Comparison of ENCODE assay signal across 33 cellular contexts in the genomic region with DNA sequence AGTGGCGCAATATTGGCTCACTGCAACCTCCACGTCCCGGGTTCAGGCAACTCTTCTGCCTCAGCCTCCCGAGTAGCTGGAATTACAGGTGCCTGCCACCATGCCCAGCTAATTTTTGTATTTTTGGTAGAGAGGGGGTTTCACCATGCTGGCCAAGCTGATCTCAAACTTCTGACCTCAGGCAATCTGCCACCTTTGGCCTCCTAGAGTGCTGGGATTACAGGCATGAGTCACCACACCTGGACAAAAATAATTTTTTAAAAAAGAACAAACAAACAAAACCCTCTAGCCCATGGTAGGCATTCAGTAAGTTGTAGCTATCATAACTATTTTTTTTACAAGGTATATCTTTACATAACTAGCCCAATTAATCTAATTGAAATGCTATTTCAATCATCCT.
"Had no signal": no experiment of that assay in that cellular context is flagged by ENCODE, and none has a peak within 500 bp of the region (broad histone marks: within the 10 kb centered on the region; RNA-seq: fewer than 3 reads in every experiment).

No MANE protein-coding gene starts in this region.

- H3K36me3 ChIP-seq: adrenal gland, ascending aorta had no signal

- H3K4me3 Mint-ChIP-seq: activated B cell treated with CpG ODN at 0.5 μM for 24 hours; activated CD4-positive, alpha-beta memory T cell treated with anti-CD3 and anti-CD28 coated beads for 36 hours; activated CD4-positive, alpha-beta T cell treated with anti-CD3 and anti-CD28 coated beads, Interleukin-2, amount 10 ng/mL, durations not matched to agents 24 days and 14 days; activated CD8-positive, alpha-beta T cell treated with anti-CD3 and anti-CD28 coated beads for 36 hours; activated naive CD4-positive, alpha-beta T cell treated with anti-CD3 and anti-CD28 coated beads for 36 hours; activated naive CD8-positive, alpha-beta T cell treated with anti-CD3 and anti-CD28 coated beads for 36 hours; activated T-cell treated with anti-CD3 and anti-CD28 coated beads, Interleukin-2, amount 50 U/mL, for 4 hours; activated T-cell treated with anti-CD3 and anti-CD28 coated beads, Interleukin-2, amount 50 U/mL, for 72 hours; activated T-helper 1 cell treated with anti-CD3 and anti-CD28 coated beads, Interleukin-12 subunit alpha, Interleukin-12 subunit beta, Interleukin-2, Interleukin-4 antibody, amounts not matched to agents 30 ng/mL and 10 ng/mL and 1 ng/mL, durations not matched to agents 14 hours and 24 hours and 36 hours; activated T-helper 17 cell treated with anti-CD3 and anti-CD28 coated beads, Interleukin-2, amount 50 U/mL, for 72 hours; brain; T-helper 1 cell treated with Interleukin-12 subunit alpha and Interleukin-12 subunit beta and Interleukin-4 antibody, amounts not matched to agents 30 μg/mL and 1 μg/mL, for 36 hours; T-helper 2 cell treated with Interferon-gamma antibody and Interleukin-4, amounts not matched to agents 5 μg/mL and 100 μg/mL, for 36 hours had no signal

- H3K4me3 ChIP-seq: adrenal gland, ascending aorta had no signal

- H3K27ac ChIP-seq: adrenal gland, ascending aorta had no signal

- H3K4me1 ChIP-seq: adrenal gland, ascending aorta had no signal

- H3K9me3 Mint-ChIP-seq: activated B cell treated with CpG ODN at 0.5 μM for 24 hours; activated CD4-positive, alpha-beta memory T cell treated with anti-CD3 and anti-CD28 coated beads for 36 hours; activated CD4-positive, alpha-beta T cell treated with anti-CD3 and anti-CD28 coated beads, Interleukin-2, amount 10 ng/mL, durations not matched to agents 24 days and 14 days; activated CD8-positive, alpha-beta T cell treated with anti-CD3 and anti-CD28 coated beads for 36 hours; activated naive CD4-positive, alpha-beta T cell treated with anti-CD3 and anti-CD28 coated beads for 36 hours; activated naive CD4-positive, alpha-beta T cell treated with anti-CD3 and anti-CD28 coated beads, Interleukin-2, amount 50 U/mL, for 72 hours; activated naive CD8-positive, alpha-beta T cell treated with anti-CD3 and anti-CD28 coated beads for 36 hours; activated T-cell treated with anti-CD3 and anti-CD28 coated beads, Interleukin-2, amount 50 U/mL, for 4 hours; activated T-cell treated with anti-CD3 and anti-CD28 coated beads, Interleukin-2, amount 50 U/mL, for 72 hours; activated T-helper 1 cell treated with anti-CD3 and anti-CD28 coated beads, Interleukin-12 subunit alpha, Interleukin-12 subunit beta, Interleukin-2, Interleukin-4 antibody, amounts not matched to agents 30 ng/mL and 10 ng/mL and 1 ng/mL, durations not matched to agents 14 hours and 24 hours and 36 hours; activated T-helper 17 cell treated with anti-CD3 and anti-CD28 coated beads, Interleukin-2, amount 50 U/mL, for 72 hours; brain; T-helper 1 cell treated with Interleukin-12 subunit alpha and Interleukin-12 subunit beta and Interleukin-4 antibody, amounts not matched to agents 30 μg/mL and 1 μg/mL, for 36 hours; T-helper 2 cell treated with Interferon-gamma antibody and Interleukin-4, amounts not matched to agents 5 μg/mL and 100 μg/mL, for 36 hours had no signal

- H3K9me3 ChIP-seq: adrenal gland, ascending aorta had no signal

- H3K36me3 Mint-ChIP-seq: activated CD4-positive, alpha-beta memory T cell treated with anti-CD3 and anti-CD28 coated beads for 36 hours; activated naive CD4-positive, alpha-beta T cell treated with anti-CD3 and anti-CD28 coated beads, Interleukin-2, amount 50 U/mL, for 72 hours; activated naive CD8-positive, alpha-beta T cell treated with anti-CD3 and anti-CD28 coated beads for 36 hours; brain had no signal

- DNase-seq: activated B cell treated with CpG ODN at 0.5 μM for 24 hours; activated CD4-positive, alpha-beta memory T cell treated with anti-CD3 and anti-CD28 coated beads for 36 hours; activated CD4-positive, alpha-beta T cell treated with anti-CD3 and anti-CD28 coated beads for 4 hours; activated CD4-positive, alpha-beta T cell treated with anti-CD3 and anti-CD28 coated beads, Interleukin-2, amount 10 ng/mL, durations not matched to agents 24 days and 14 days; activated CD4-positive, alpha-beta T cell treated with anti-CD3 and anti-CD28 coated beads, Interleukin-2, amount 50 U/mL, for 1 hour; activated CD4-positive, alpha-beta T cell treated with anti-CD3 and anti-CD28 coated beads, Interleukin-2, amount 50 U/mL, for 4 hours; activated CD4-positive, CD25-positive, alpha-beta regulatory T cell treated with anti-CD3 and anti-CD28 coated beads, Interleukin-2, amount 50 U/mL, for 72 hours; activated CD8-positive, alpha-beta memory T cell treated with anti-CD3 and anti-CD28 coated beads, Interleukin-2, amount 50 U/mL, for 4 hours; activated CD8-positive, alpha-beta T cell treated with anti-CD3 and anti-CD28 coated beads for 36 hours; activated effector memory CD4-positive, alpha-beta T cell treated with anti-CD3 and anti-CD28 coated beads, Interleukin-2, amount 50 U/mL, for 16 hours; activated gamma-delta T cell treated with Interleukin-2 at 50 U/mL for 16 hours; activated naive CD4-positive, alpha-beta T cell; activated naive CD4-positive, alpha-beta T cell treated with anti-CD3 and anti-CD28 coated beads for 36 hours; activated naive CD4-positive, alpha-beta T cell treated with anti-CD3 and anti-CD28 coated beads, Interleukin-2, amount 50 U/mL, for 16 hours; activated naive CD8-positive, alpha-beta T cell treated with anti-CD3 and anti-CD28 coated beads for 36 hours; activated T-cell treated with anti-CD3 and anti-CD28 coated beads for 4 hours; activated T-cell treated with anti-CD3 and anti-CD28 coated beads, Interleukin-2, amount 50 U/mL, for 1 hour; activated T-cell treated with anti-CD3 and anti-CD28 coated beads, Interleukin-2, amount 50 U/mL, for 4 hours; activated T-cell treated with anti-CD3 and anti-CD28 coated beads, Interleukin-2, amount 50 U/mL, for 72 hours; adrenal gland; amniotic stem cell; anterior cingulate cortex; central memory CD4-positive, alpha-beta T cell; T-helper 1 cell; T-helper 2 cell; T-helper 9 cell had no signal

- H3K27ac Mint-ChIP-seq: activated B cell treated with CpG ODN at 0.5 μM for 24 hours; activated CD4-positive, alpha-beta memory T cell treated with anti-CD3 and anti-CD28 coated beads for 36 hours; activated CD4-positive, alpha-beta T cell treated with anti-CD3 and anti-CD28 coated beads, Interleukin-2, amount 10 ng/mL, durations not matched to agents 24 days and 14 days; activated CD8-positive, alpha-beta T cell treated with anti-CD3 and anti-CD28 coated beads for 36 hours; activated naive CD4-positive, alpha-beta T cell treated with anti-CD3 and anti-CD28 coated beads for 36 hours; activated naive CD4-positive, alpha-beta T cell treated with anti-CD3 and anti-CD28 coated beads, Interleukin-2, amount 50 U/mL, for 72 hours; activated naive CD8-positive, alpha-beta T cell treated with anti-CD3 and anti-CD28 coated beads for 36 hours; activated T-cell treated with anti-CD3 and anti-CD28 coated beads, Interleukin-2, amount 50 U/mL, for 72 hours; activated T-helper 1 cell treated with anti-CD3 and anti-CD28 coated beads, Interleukin-12 subunit alpha, Interleukin-12 subunit beta, Interleukin-2, Interleukin-4 antibody, amounts not matched to agents 30 ng/mL and 10 ng/mL and 1 ng/mL, durations not matched to agents 14 hours and 24 hours and 36 hours; activated T-helper 17 cell treated with anti-CD3 and anti-CD28 coated beads, Interleukin-2, amount 50 U/mL, for 72 hours; brain; T-helper 1 cell treated with Interleukin-12 subunit alpha and Interleukin-12 subunit beta and Interleukin-4 antibody, amounts not matched to agents 30 μg/mL and 1 μg/mL, for 36 hours; T-helper 2 cell treated with Interferon-gamma antibody and Interleukin-4, amounts not matched to agents 5 μg/mL and 100 μg/mL, for 36 hours had no signal

- H3K4me1 Mint-ChIP-seq: activated B cell treated with CpG ODN at 0.5 μM for 24 hours; activated CD4-positive, alpha-beta T cell treated with anti-CD3 and anti-CD28 coated beads, Interleukin-2, amount 10 ng/mL, durations not matched to agents 24 days and 14 days; activated naive CD8-positive, alpha-beta T cell treated with anti-CD3 and anti-CD28 coated beads for 36 hours; activated T-helper 17 cell treated with anti-CD3 and anti-CD28 coated beads, Interleukin-2, amount 50 U/mL, for 72 hours; brain had no signal

- H3K27me3 ChIP-seq: adrenal gland, ascending aorta had no signal
